In genomic region chr9:97514531-97514930, GRCh38 we compare ENCODE assay signal across 1 cellular context.
A peak's percentile ranks its signal among the peaks of the same experiment; 100 is the strongest.
TF ChIP-seq lines count a peak whose summit lies in the region.

No MANE protein-coding gene starts in this region.

TF ChIP-seq in Ishikawa, 13 proteins besides CTCF, POLR2A, EP300 and RAD21 (continued from another document):
- TF ChIP-seq MAX (IDR thresholded peaks at IDR 0.05) (peak; percentile 57; the same call in 1 of the 2 replicates), TEAD4 (IDR thresholded peaks at IDR 0.05) (peak; percentile 95), TAF1 (IDR thresholded peaks at IDR 0.05; ENCODE audit: low read depth) (no peak), YY1 (IDR thresholded peaks at IDR 0.05; ENCODE audit: low read depth) (peak; percentile 62; the same call in 1 of the 2 replicates), FOXM1 (IDR thresholded peaks at IDR 0.05; ENCODE audit: borderline replicate concordance, low read depth) (peak; percentile 96), CEBPB (IDR thresholded peaks at IDR 0.05) (peak; percentile 86; the same call in 1 of the 2 replicates), EGR1 (IDR thresholded peaks at IDR 0.05) (peak; percentile 64), TCF12 (IDR thresholded peaks at IDR 0.05; ENCODE audit: low read depth) (peak; percentile 98), CREB1 (IDR thresholded peaks at IDR 0.05; ENCODE audit: low read depth) (0 out of 2 replicates have a peak, but pooled peaks have one; percentile 29)
- TF ChIP-seq, protein P1, sequence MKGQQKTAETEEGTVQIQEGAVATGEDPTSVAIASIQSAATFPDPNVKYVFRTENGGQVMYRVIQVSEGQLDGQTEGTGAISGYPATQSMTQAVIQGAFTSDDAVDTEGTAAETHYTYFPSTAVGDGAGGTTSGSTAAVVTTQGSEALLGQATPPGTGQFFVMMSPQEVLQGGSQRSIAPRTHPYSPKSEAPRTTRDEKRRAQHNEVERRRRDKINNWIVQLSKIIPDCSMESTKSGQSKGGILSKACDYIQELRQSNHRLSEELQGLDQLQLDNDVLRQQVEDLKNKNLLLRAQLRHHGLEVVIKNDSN (IDR thresholded peaks at IDR 0.05): no peak; the same call in 1 of the 2 replicates
